Comparison of ENCODE assay signal across 28 cellular contexts in genomic region chr14:81205639-81206038, GRCh38. TPM values are rescaled to one million over a fixed set of nuclear protein-coding genes. Genes with fewer than 3 reads are reported as not detected.
DNase-seq lines count a peak whose midpoint lies in the region; ATAC-seq and TF ChIP-seq lines count a peak whose summit lies in the region.
"Had no signal": no experiment of that assay in that cellular context is flagged by ENCODE, and none has a peak within 500 bp of the region (broad histone marks: within the 10 kb centered on the region; RNA-seq: fewer than 3 reads in every experiment).

No MANE protein-coding gene starts in this region.

- H3K27me3 ChIP-seq in CD8-positive, alpha-beta T cell (ENCODE audit: insufficient read depth, low read length) = no peaks in the 10 kb centered on the region
- no peaks in the 10 kb centered on the region for H3K27me3 ChIP-seq in Karpas-422 (ENCODE audit: low read length)
- H3K27me3 ChIP-seq: dorsolateral prefrontal cortex, ovary, SJSA1, upper lobe of right lung had no signal

- H3K9ac ChIP-seq in Karpas-422 (ENCODE audit: low read length) = no peak overlapping the region

- CTCF ChIA-PET in CD8-positive, alpha-beta T cell (lab: Charles Lee) = interaction anchor here (1.0 kb wide), 1 partner anchor 18 kb away, joined by 3 read pairs; no protein-coding TSS in a partner anchor

- H3K4me1 ChIP-seq in CD8-positive, alpha-beta T cell (ENCODE audit: insufficient read depth, low read length) = no peaks in the 10 kb centered on the region
- H3K4me1 ChIP-seq in Karpas-422 (ENCODE audit: low read length) = peaks cover 45% of the 10 kb centered on the region
- H3K4me1 ChIP-seq: upper lobe of right lung had no signal

- no peak for ATAC-seq in CD8-positive, alpha-beta T cell
- no peak for ATAC-seq in GM19467 (IDR thresholded peaks at IDR 0.05; ENCODE audit: unreplicated experiment)
- ATAC-seq: HepG2; left lobe of liver; naive thymus-derived CD8-positive, alpha-beta T cell; upper lobe of right lung had no signal

- DNase-seq in CD8-positive, alpha-beta T cell = no peak
- DNase-seq in Karpas-422 = peak; percentile 39
- DNase-seq in chondrocyte (ENCODE audit: low spot score) = no peak
- DNase-seq in nephron progenitor cell = no peak
- DNase-seq in COLO829 (ENCODE audit: low spot score) = no peak
- DNase-seq in DMS114 treated with DMSO at 0.1 percent for 48 hours (lab: John Stamatoyannopoulos, UW; ENCODE audit: unreplicated experiment) = no peak
- DNase-seq: activated CD4-positive, CD25-positive, alpha-beta regulatory T cell treated with anti-CD3 and anti-CD28 coated beads, Interleukin-2, amount 50 U/mL, for 72 hours; activated effector memory CD4-positive, alpha-beta T cell treated with Interleukin-2 at 50 U/mL for 16 hours; activated naive CD8-positive, alpha-beta T cell treated with anti-CD3 and anti-CD28 coated beads, Interleukin-2, amount 10 ng/mL, durations not matched to agents 7 days and 5 days; central memory CD4-positive, alpha-beta T cell; dorsolateral prefrontal cortex; GOT3; naive thymus-derived CD8-positive, alpha-beta T cell; NCI-H1105 treated with DMSO at 0.1 percent for 48 hours; NCI-H1930; NCI-H526 treated with DMSO at 0.1 percent for 48 hours; ovary; right cardiac atrium; stimulated activated CD4-positive, alpha-beta T cell treated with anti-CD3 and anti-CD28 coated beads, Interleukin-12 subunit alpha, Interleukin-12 subunit beta, amount 100 ng/mL, for 4 hours; stimulated activated CD4-positive, alpha-beta T cell treated with anti-CD3 and anti-CD28 coated beads, Interleukin-4, amount 100 ng/mL, for 1 hour; upper lobe of right lung had no signal

- H2AFZ ChIP-seq in Karpas-422 (ENCODE audit: low read length) = no peak overlapping the region

- peaks cover 47% of the 10 kb centered on the region for H3K4me1 Mint-ChIP-seq in CD8-positive, alpha-beta T cell (ENCODE audit: low read depth)
- H3K4me1 Mint-ChIP-seq in chondrocyte (ENCODE audit: low read depth) = peaks cover 24% of the 10 kb centered on the region
- H3K4me1 Mint-ChIP-seq in nephron progenitor cell = peaks cover 20% of the 10 kb centered on the region

- H4K20me1 ChIP-seq in Karpas-422 (ENCODE audit: insufficient read depth, low read depth, low read length) = no peaks in the 10 kb centered on the region

- peaks cover 15% of the 10 kb centered on the region for H3K36me3 ChIP-seq in CD8-positive, alpha-beta T cell (ENCODE audit: insufficient read depth, low read length)
- H3K36me3 ChIP-seq in Karpas-422 (ENCODE audit: insufficient read depth, low read length) = peaks cover 67% of the 10 kb centered on the region
- H3K36me3 ChIP-seq: ovary had no signal

- H3K79me2 ChIP-seq in Karpas-422 (ENCODE audit: low read length) = peaks cover 70% of the 10 kb centered on the region

- H3K4me3 ChIP-seq in CD8-positive, alpha-beta T cell (ENCODE audit: low read depth, low read length) = no peak overlapping the region
- H3K4me3 ChIP-seq in Karpas-422 (ENCODE audit: low read length) = no peak overlapping the region
- H3K4me3 ChIP-seq: dorsolateral prefrontal cortex, ovary, SJSA1, upper lobe of right lung had no signal

- no peak for TF ChIP-seq CTCF in CD8-positive, alpha-beta T cell (IDR thresholded peaks at IDR 0.05)
- TF ChIP-seq CTCF in chondrocyte (IDR thresholded peaks at IDR 0.05) = no peak
- TF ChIP-seq CTCF in nephron progenitor cell (IDR thresholded peaks at IDR 0.05) = no peak

- no peaks in the 10 kb centered on the region for H3K9me3 ChIP-seq in CD8-positive, alpha-beta T cell (ENCODE audit: low read length)
- H3K9me3 ChIP-seq in Karpas-422 (ENCODE audit: low read length) = no peaks in the 10 kb centered on the region
- H3K9me3 ChIP-seq: ovary, SJSA1, upper lobe of right lung had no signal

- POLR2A ChIA-PET in CD8-positive, alpha-beta T cell (lab: Charles Lee) = no interaction called here

- peak overlapping the region; percentile 13 for H3K4me2 ChIP-seq in Karpas-422 (ENCODE audit: low read depth, low read length, poor library complexity, severe bottlenecking)

- H3K27ac Mint-ChIP-seq in CD8-positive, alpha-beta T cell = peak overlapping the region; percentile 52
- H3K27ac Mint-ChIP-seq in chondrocyte (ENCODE audit: unreplicated experiment) = peak overlapping the region; percentile 63
- peak overlapping the region; percentile 94 for H3K27ac Mint-ChIP-seq in nephron progenitor cell
- H3K27ac Mint-ChIP-seq: activated CD8-positive, alpha-beta T cell treated with anti-CD3 and anti-CD28 coated beads for 36 hours; activated naive CD8-positive, alpha-beta T cell treated with anti-CD3 and anti-CD28 coated beads, Interleukin-2, amount 10 ng/mL, durations not matched to agents 7 days and 5 days had no signal

- no peaks in the 10 kb centered on the region for H3K9me2 ChIP-seq in Karpas-422 (replicated peaks; ENCODE audit: insufficient read depth, low read length)

- H3K27ac ChIP-seq in CD8-positive, alpha-beta T cell (ENCODE audit: low read depth, low read length) = no peak overlapping the region
- H3K27ac ChIP-seq in Karpas-422 (ENCODE audit: low read length) = peak overlapping the region; percentile 44
- H3K27ac ChIP-seq: C4-2B, HL-60, ovary, SJSA1, upper lobe of right lung had no signal

- peaks cover 81% of the 10 kb centered on the region for H3K36me3 Mint-ChIP-seq in CD8-positive, alpha-beta T cell
- H3K36me3 Mint-ChIP-seq in chondrocyte (ENCODE audit: low read depth) (peaks cover 20% of the 10 kb centered on the region), nephron progenitor cell (ENCODE audit: low read depth) (peaks cover 84% of the 10 kb centered on the region)

- no peaks in the 10 kb centered on the region for H3K27me3 Mint-ChIP-seq in CD8-positive, alpha-beta T cell (ENCODE audit: low read depth)
- H3K27me3 Mint-ChIP-seq in chondrocyte (ENCODE audit: low read depth) (no peaks in the 10 kb centered on the region), nephron progenitor cell (ENCODE audit: low read depth, poor library complexity) (no peaks in the 10 kb centered on the region)
- H3K27me3 Mint-ChIP-seq: activated CD8-positive, alpha-beta T cell treated with anti-CD3 and anti-CD28 coated beads for 36 hours; activated naive CD8-positive, alpha-beta T cell treated with anti-CD3 and anti-CD28 coated beads, Interleukin-2, amount 10 ng/mL, durations not matched to agents 7 days and 5 days; naive thymus-derived CD8-positive, alpha-beta T cell had no signal

- H3K9me3 Mint-ChIP-seq in CD8-positive, alpha-beta T cell = no peaks in the 10 kb centered on the region
- H3K9me3 Mint-ChIP-seq in chondrocyte (ENCODE audit: low read depth) (no peaks in the 10 kb centered on the region), nephron progenitor cell (no peaks in the 10 kb centered on the region)
- H3K9me3 Mint-ChIP-seq: activated CD8-positive, alpha-beta T cell treated with anti-CD3 and anti-CD28 coated beads for 36 hours; activated naive CD8-positive, alpha-beta T cell treated with anti-CD3 and anti-CD28 coated beads, Interleukin-2, amount 10 ng/mL, durations not matched to agents 7 days and 5 days; naive thymus-derived CD8-positive, alpha-beta T cell had no signal

- no peak overlapping the region for H3K4me3 Mint-ChIP-seq in CD8-positive, alpha-beta T cell
- H3K4me3 Mint-ChIP-seq in chondrocyte (ENCODE audit: unreplicated experiment) (no peak overlapping the region), nephron progenitor cell (no peak overlapping the region)
- H3K4me3 Mint-ChIP-seq: activated CD8-positive, alpha-beta T cell treated with anti-CD3 and anti-CD28 coated beads for 36 hours; activated naive CD8-positive, alpha-beta T cell treated with anti-CD3 and anti-CD28 coated beads, Interleukin-2, amount 10 ng/mL, durations not matched to agents 7 days and 5 days had no signal

- intact Hi-C loops in CD8-positive, alpha-beta T cell (cut with DNase I, micrococcal nuclease) = no loop called here

RNA-seq across cellular contexts. Expression of gene GTF2A1, which starts 15.1 kb away (rescaled TPM):
- 10 to 100 TPM; 12.6 to 14.6 TPM for total RNA-seq in CD8-positive, alpha-beta T cell
- total RNA-seq in Karpas-422 (2014; rRNA removed; shearing (Covaris generic); ENCODE audit: low replicate concordance) = 27.4 and 29.4 TPM in 2 replicates
- total RNA-seq in chondrocyte = 38.6 to 43.0 TPM (median 42.4 TPM) in 3 replicates
